Comparison of ENCODE assay signal across 21 cellular contexts in the genomic region with DNA sequence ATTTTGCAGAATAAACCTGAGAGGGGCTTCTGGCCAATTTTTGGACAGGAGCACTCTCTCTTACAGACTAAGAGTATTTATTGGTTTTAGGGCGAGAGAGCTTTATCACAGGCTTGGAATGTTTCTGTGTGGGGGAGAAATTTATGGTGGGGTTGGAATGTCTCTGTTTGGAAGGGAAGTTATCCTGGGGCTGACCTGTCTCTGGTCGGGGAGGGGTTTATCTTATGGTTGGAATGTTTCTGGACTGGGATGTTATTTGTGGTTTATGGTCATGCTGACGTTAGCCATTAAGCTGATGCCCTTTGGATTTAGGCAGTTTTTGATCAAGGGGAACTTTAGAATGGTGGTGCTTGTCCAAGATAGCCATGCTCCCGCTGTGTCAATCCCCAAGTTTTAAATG.
DNase-seq lines count a peak whose midpoint lies in the region; ATAC-seq, FAIRE-seq and TF ChIP-seq lines count a peak whose summit lies in the region.
"Had no signal": no experiment of that assay in that cellular context is flagged by ENCODE, and none has a peak within 500 bp of the region (broad histone marks: within the 10 kb centered on the region; RNA-seq: fewer than 3 reads in every experiment).

No MANE protein-coding gene starts in this region.

- TF ChIP-seq CTCF in astrocyte of the spinal cord (IDR thresholded peaks at IDR 0.05; ENCODE audit: low read depth, low read length), result no peak

- peak; percentile 49 for FAIRE-seq in HTR-8/SVneo (lab: Jason Lieb, UNC)
- FAIRE-seq: H54 had no signal

- in situ Hi-C loops in astrocyte of the spinal cord (cut with HindIII; ENCODE audit: low sequenced_read_pairs), result no loop called here

- DNase-seq in AG20443 (ENCODE audit: low spot score), result peak; percentile 10
- no peak for DNase-seq in HTR-8/SVneo (ENCODE audit: insufficient read length, low spot score)
- peak; percentile 76 for DNase-seq in astrocyte of the spinal cord (ENCODE audit: low read depth, low spot score)
- peak; percentile 81 for DNase-seq in kidney glomerular epithelial cell (lab: John Stamatoyannopoulos, UW)
- DNase-seq in mesenteric fat pad (ENCODE audit: low spot score), result no peak
- no peak for DNase-seq in germinal center (ENCODE audit: low spot score)
- DNase-seq: activated CD8-positive, alpha-beta memory T cell treated with anti-CD3 and anti-CD28 coated beads, Interleukin-2, amount 10 ng/mL, durations not matched to agents 7 days and 5 days; activated effector memory CD4-positive, alpha-beta T cell treated with anti-CD3 and anti-CD28 coated beads, Interleukin-2, amount 50 U/mL, for 16 hours; naive B cell; NCI-H1694; NCI-H446; NK-92 treated with Interleukin-12 subunit alpha and Interleukin-12 subunit beta, amount 100 ng/mL, for 24 hours; SHP77 had no signal

- ATAC-seq in HG02852 (IDR thresholded peaks at IDR 0.05; ENCODE audit: unreplicated experiment) (no peak), GM18909 (IDR thresholded peaks at IDR 0.05; ENCODE audit: poor library complexity, unreplicated experiment) (no peak)
- ATAC-seq: activated CD4-positive, CD25-positive, alpha-beta regulatory T cell treated with anti-CD3 and anti-CD28 coated beads, Interleukin-2, amount 50 U/mL, for 24 hours; activated CD8-positive, alpha-beta memory T cell treated with anti-CD3 and anti-CD28 coated beads, Interleukin-2, amount 10 ng/mL, durations not matched to agents 7 days and 5 days had no signal

- no peak overlapping the region for H3K4me3 ChIP-seq in astrocyte of the spinal cord (ENCODE audit: low read depth, low read length)
- H3K4me3 ChIP-seq: BLaER1, coronary artery, lung, suprapubic skin had no signal

Comparison
In these comparisons a context has a peak if more than half of its experiments do, and no peak if none do; other contexts are left out.
1. DNase-seq: peak in AG20443 (single experiment), astrocyte of the spinal cord (single experiment) and kidney glomerular epithelial cell (single experiment); none in HTR-8/SVneo (single experiment), mesenteric fat pad (single experiment) and germinal center (single experiment).